In genomic region chr10:7789390-7789789, GRCh38 we compare ENCODE assay signal across 8 cellular contexts. TPM values are rescaled to one million over a fixed set of nuclear protein-coding genes. Genes with fewer than 3 reads are reported as not detected.
A peak's percentile ranks its signal among the peaks of the same experiment; 100 is the strongest.
DNase-seq lines count a peak whose midpoint lies in the region; ATAC-seq and TF ChIP-seq lines count a peak whose summit lies in the region.

No MANE protein-coding gene starts in this region.

- POLR2A ChIA-PET in SK-N-SH (lab: Yijun Ruan, JAX): no interaction called here

- peak in 1 of 2 donors; percentile 10 for ATAC-seq in left cardiac atrium
- no peak for ATAC-seq in esophagus mucosa
- no peak for ATAC-seq in natural killer cell treated with Interleukin-12 subunit alpha and Interleukin-12 subunit beta and Interleukin-15 and Interleukin-18, amount 100 ng/mL, for 72 hours

- H3K9me3 ChIP-seq in SK-N-SH (no peaks in the 10 kb centered on the region), stomach (no peaks in the 10 kb centered on the region)

- H3K4me3 Mint-ChIP-seq in natural killer cell treated with Interleukin-12 subunit alpha and Interleukin-12 subunit beta and Interleukin-15 and Interleukin-18, amount 100 ng/mL, for 72 hours: no peak overlapping the region
- peak overlapping the region in 1 of 2 donors; percentile 31 for H3K4me3 Mint-ChIP-seq in CD14-positive monocyte

- H3K79me2 ChIP-seq in SK-N-SH (ENCODE audit: insufficient read depth): peaks cover 100% of the 10 kb centered on the region

- no peaks in the 10 kb centered on the region for H3K9me2 ChIP-seq in SK-N-SH

- H3K4me2 ChIP-seq in SK-N-SH: peak overlapping the region; percentile 86

- no peaks in the 10 kb centered on the region for H3K9me3 Mint-ChIP-seq in natural killer cell treated with Interleukin-12 subunit alpha and Interleukin-12 subunit beta and Interleukin-15 and Interleukin-18, amount 100 ng/mL, for 72 hours
- no peaks in the 10 kb centered on the region for H3K9me3 Mint-ChIP-seq in CD14-positive monocyte

- peak overlapping the region; percentile 85 to 92 for H3K4me3 ChIP-seq in SK-N-SH (ENCODE audit: low read depth in 2 of 2, low read length in 1 of 2)
- H3K4me3 ChIP-seq in stomach: peak overlapping the region; percentile 79 to 97 (median 88)

- peaks cover 44 to 46% of the 10 kb centered on the region in 2 donors for H3K4me1 Mint-ChIP-seq in natural killer cell treated with Interleukin-12 subunit alpha and Interleukin-12 subunit beta and Interleukin-15 and Interleukin-18, amount 100 ng/mL, for 72 hours (ENCODE audit: low read depth in 2 of 2)
- H3K4me1 Mint-ChIP-seq in CD14-positive monocyte: peaks cover 50% of the 10 kb centered on the region

- no peaks in the 10 kb centered on the region for H3K27me3 ChIP-seq in SK-N-SH (ENCODE audit: insufficient read depth)
- H3K27me3 ChIP-seq in stomach: no peaks in the 10 kb centered on the region

- H3K27ac ChIP-seq in SK-N-SH (ENCODE audit: low read depth in 2 of 2, low read length in 1 of 2) (peak overlapping the region in 1 of 2 experiments; percentile 65; a peak in 1 of 4 replicates), stomach (peak overlapping the region in 2 of 5 donors; percentile 90 to 94)

- H3K36me3 Mint-ChIP-seq in natural killer cell treated with Interleukin-12 subunit alpha and Interleukin-12 subunit beta and Interleukin-15 and Interleukin-18, amount 100 ng/mL, for 72 hours: peaks cover 10% of the 10 kb centered on the region
- H3K36me3 Mint-ChIP-seq in CD14-positive monocyte: peaks cover 15 to 40% of the 10 kb centered on the region in 2 donors

- H3F3A ChIP-seq in SK-N-SH (replicated peaks; ENCODE audit: insufficient read depth): peaks cover 16% of the 10 kb centered on the region

- TF ChIP-seq EP300 in SK-N-SH (IDR thresholded peaks at IDR 0.05; ENCODE audit: borderline replicate concordance in 1 of 2, low read depth in 1 of 2, low read length in 1 of 2) (no peak), stomach (IDR thresholded peaks at IDR 0.05) (no peak)

- peak overlapping the region; percentile 88 for H3K9ac ChIP-seq in SK-N-SH

- CTCF ChIA-PET in SK-N-SH (lab: Yijun Ruan, JAX): interaction anchor here (1.0 to 2.2 kb wide), 2 partner anchors 83 to 264 kb away, joined by 4 to 10 read pairs; no protein-coding TSS in a partner anchor

- 18% methylated on average over 3 of the region's 3 CpGs for WGBS in SK-N-SH (ENCODE audit: low lambda C conversion rate)
- 16 to 34% (median 26%) methylated on average over 3 of the region's 3 CpGs for WGBS in stomach, 5 donors

- H3K36me3 ChIP-seq in SK-N-SH (replicated peaks in 1 of 2; ENCODE audit: control insufficient read depth in 1 of 2, insufficient read depth in 2 of 2, low read length in 1 of 2) (peaks cover 13 to 17% of the 10 kb centered on the region in 2 experiments), stomach (peaks cover 0 to 16% (median 7%) of the 10 kb centered on the region in 4 donors)

- no peak overlapping the region for H3K27ac Mint-ChIP-seq in natural killer cell treated with Interleukin-12 subunit alpha and Interleukin-12 subunit beta and Interleukin-15 and Interleukin-18, amount 100 ng/mL, for 72 hours
- peak overlapping the region in 2 of 7 donors; percentile 21 to 25 for H3K27ac Mint-ChIP-seq in CD14-positive monocyte

- peak; percentile 2 for DNase-seq in NCI-H1105 treated with DMSO at 0.1 percent for 48 hours (lab: John Stamatoyannopoulos, UW)
- no peak for DNase-seq in NCI-H1105 (lab: John Stamatoyannopoulos, UW)
- DNase-seq in SK-N-SH: peak; percentile 63
- peak; percentile 48 for DNase-seq in left cardiac atrium
- no peak for DNase-seq in stomach
- DNase-seq in natural killer cell treated with Interleukin-12 subunit alpha and Interleukin-12 subunit beta and Interleukin-15 and Interleukin-18, amount 100 ng/mL, for 72 hours (ENCODE audit: low spot score): no peak
- DNase-seq in CD14-positive monocyte (ENCODE audit: low spot score): no peak

- no peaks in the 10 kb centered on the region for H3K27me3 Mint-ChIP-seq in natural killer cell treated with Interleukin-12 subunit alpha and Interleukin-12 subunit beta and Interleukin-15 and Interleukin-18, amount 100 ng/mL, for 72 hours
- no peaks in the 10 kb centered on the region for H3K27me3 Mint-ChIP-seq in CD14-positive monocyte (ENCODE audit: low read depth in 3 of 3)

- H3K4me1 ChIP-seq in SK-N-SH (ENCODE audit: control insufficient read depth in 1 of 2, insufficient read depth in 2 of 2, low read depth in 1 of 2, low read length in 1 of 2) (peaks cover 14% of the 10 kb centered on the region in 2 experiments; a peak in 3 of 4 replicates), stomach (peaks cover 21 to 87% (median 74%) of the 10 kb centered on the region in 4 donors)

- TF ChIP-seq CTCF in SK-N-SH (IDR thresholded peaks at IDR 0.05) (no peak), stomach (IDR thresholded peaks at IDR 0.05) (no peak), CD14-positive monocyte (IDR thresholded peaks at IDR 0.05) (no peak)

- peaks cover 82% of the 10 kb centered on the region for H4K20me1 ChIP-seq in SK-N-SH (ENCODE audit: insufficient read depth)

- no peak for TF ChIP-seq POLR2A in stomach (IDR thresholded peaks at IDR 0.05)

- intact Hi-C loops in left cardiac atrium (cut with DNase I): no loop called here
- intact Hi-C loops in stomach (cut with DNase I; ENCODE audit: low total_unique reads): no loop called here
- intact Hi-C loops in CD14-positive monocyte (cut with micrococcal nuclease): loop anchor here in 1 of 2 donors (2.0 kb wide), 1 partner anchor 29 kb away; the partner anchor contains the start of gene TAF3

- TF ChIP-seq RAD21 in SK-N-SH (IDR thresholded peaks at IDR 0.05; ENCODE audit: low read length): no peak

- H2AFZ ChIP-seq in SK-N-SH (ENCODE audit: low read depth): no peak overlapping the region

TF ChIP-seq in SK-N-SH, 30 proteins besides CTCF, POLR2A, EP300 and RAD21 (continues in another document):
- TF ChIP-seq RCOR1 (IDR thresholded peaks at IDR 0.05; ENCODE audit: low read length): peak; percentile 32; the same call in 1 of the 2 replicates
- TF ChIP-seq JUND (IDR thresholded peaks at IDR 0.05): no peak
- TF ChIP-seq GABPA (IDR thresholded peaks at IDR 0.05; ENCODE audit: low read depth): no peak
- TF ChIP-seq, protein P1, sequence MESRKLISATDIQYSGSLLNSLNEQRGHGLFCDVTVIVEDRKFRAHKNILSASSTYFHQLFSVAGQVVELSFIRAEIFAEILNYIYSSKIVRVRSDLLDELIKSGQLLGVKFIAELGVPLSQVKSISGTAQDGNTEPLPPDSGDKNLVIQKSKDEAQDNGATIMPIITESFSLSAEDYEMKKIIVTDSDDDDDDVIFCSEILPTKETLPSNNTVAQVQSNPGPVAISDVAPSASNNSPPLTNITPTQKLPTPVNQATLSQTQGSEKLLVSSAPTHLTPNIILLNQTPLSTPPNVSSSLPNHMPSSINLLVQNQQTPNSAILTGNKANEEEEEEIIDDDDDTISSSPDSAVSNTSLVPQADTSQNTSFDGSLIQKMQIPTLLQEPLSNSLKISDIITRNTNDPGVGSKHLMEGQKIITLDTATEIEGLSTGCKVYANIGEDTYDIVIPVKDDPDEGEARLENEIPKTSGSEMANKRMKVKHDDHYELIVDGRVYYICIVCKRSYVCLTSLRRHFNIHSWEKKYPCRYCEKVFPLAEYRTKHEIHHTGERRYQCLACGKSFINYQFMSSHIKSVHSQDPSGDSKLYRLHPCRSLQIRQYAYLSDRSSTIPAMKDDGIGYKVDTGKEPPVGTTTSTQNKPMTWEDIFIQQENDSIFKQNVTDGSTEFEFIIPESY (IDR thresholded peaks at IDR 0.05; ENCODE audit: borderline replicate concordance, low read depth): no peak
- TF ChIP-seq TEAD4 (IDR thresholded peaks at IDR 0.05; ENCODE audit: borderline replicate concordance, insufficient read depth): no peak
- TF ChIP-seq YY1 (IDR thresholded peaks at IDR 0.05; ENCODE audit: low read depth): no peak
- TF ChIP-seq TAF1 (IDR thresholded peaks at IDR 0.05; ENCODE audit: borderline replicate concordance, low read depth, low read length): no peak
- no peak for TF ChIP-seq NRF1 (IDR thresholded peaks at IDR 0.05; ENCODE audit: low read depth, low read length)
- TF ChIP-seq NFIC (IDR thresholded peaks at IDR 0.05; ENCODE audit: borderline replicate concordance): peak; percentile 59; the same call in 1 of the 2 replicates
- TF ChIP-seq EZH2phosphoT487 (IDR thresholded peaks at IDR 0.05; ENCODE audit: borderline replicate concordance, low read depth): no peak

RNA-seq across cellular contexts. Expression of gene ATP5F1C, which starts 1.4 kb away (rescaled TPM):
- polyA plus RNA-seq in SK-N-SH (2012; rRNA removed) (299 and 331 TPM in 2 replicates), stomach (100 to 1,000 TPM; 400 to 648 (median 424) TPM), CD14-positive monocyte (100 to 1,000 TPM; 437 to 455 TPM)
- polyA plus RNA-seq in SK-N-SH (2012; cell fraction: cytosol; rRNA removed): 366 and 469 TPM in 2 replicates
- 138 and 187 TPM in 2 replicates for polyA plus RNA-seq in SK-N-SH (2012; cell fraction: nucleus; rRNA removed)
- total RNA-seq in left cardiac atrium (100 to 1,000 TPM; 454 to 516 TPM), stomach (100 to 1,000 TPM in 4 of 5 donors, 10 to 100 TPM in 1; 93.6 to 518 (median 250) TPM), esophagus mucosa (316 TPM)
- 100 to 1,000 TPM; 208 to 238 TPM for total RNA-seq in natural killer cell treated with Interleukin-12 subunit alpha and Interleukin-12 subunit beta and Interleukin-15 and Interleukin-18, amount 100 ng/mL, for 72 hours

RNA-seq across cellular contexts. Expression of gene KIN, which starts 1.6 kb away (rescaled TPM):
- polyA plus RNA-seq in SK-N-SH (2012; rRNA removed) (3.2 and 4.4 TPM in 2 replicates), stomach (10 to 100 TPM in 2 of 3 donors, 1 to 10 TPM in 1; 8.5 to 16.8 (median 12.5) TPM), CD14-positive monocyte (1 to 10 TPM; 3.0 to 3.1 TPM)
- 3.2 and 7.9 TPM in 2 replicates for polyA plus RNA-seq in SK-N-SH (2012; cell fraction: cytosol; rRNA removed)
- 4.1 and 10.3 TPM in 2 replicates for polyA plus RNA-seq in SK-N-SH (2012; cell fraction: nucleus; rRNA removed)
- total RNA-seq in left cardiac atrium (10 to 100 TPM in 1 of 2 donors, 1 to 10 TPM in 1; 7.3 to 11.0 TPM), stomach (10 to 100 TPM in 2 of 5 donors, 1 to 10 TPM in 3; 4.1 to 51.9 (median 8.1) TPM), esophagus mucosa (8.3 TPM)
- total RNA-seq in natural killer cell treated with Interleukin-12 subunit alpha and Interleukin-12 subunit beta and Interleukin-15 and Interleukin-18, amount 100 ng/mL, for 72 hours: 10 to 100 TPM; 13.4 to 14.8 TPM

RNA-seq across cellular contexts. Expression of gene TAF3, which starts 28.9 kb away (rescaled TPM):
- polyA plus RNA-seq in SK-N-SH (2012; rRNA removed) (1.7 and 2.4 TPM in 2 replicates), stomach (10 to 100 TPM in 1 of 3 donors, 1 to 10 TPM in 2; 2.3 to 11.3 (median 4.4) TPM), CD14-positive monocyte (1 to 10 TPM; 1.6 to 3.4 TPM)
- polyA plus RNA-seq in SK-N-SH (2012; cell fraction: cytosol; rRNA removed): 2.6 and 2.7 TPM in 2 replicates
- polyA plus RNA-seq in SK-N-SH (2012; cell fraction: nucleus; rRNA removed): 1.9 and 2.3 TPM in 2 replicates
- total RNA-seq in left cardiac atrium (1 to 10 TPM; 8.0 to 9.3 TPM), stomach (10 to 100 TPM in 2 of 5 donors, 1 to 10 TPM in 3; 3.7 to 13.4 (median 6.5) TPM), esophagus mucosa (3.3 TPM)
- total RNA-seq in natural killer cell treated with Interleukin-12 subunit alpha and Interleukin-12 subunit beta and Interleukin-15 and Interleukin-18, amount 100 ng/mL, for 72 hours: 10 to 100 TPM; 15.6 to 20.0 TPM

Comparison
In these comparisons a context has a peak if more than half of its experiments do, and no peak if none do; other contexts are left out.
1. DNase-seq: peak in NCI-H1105 treated with DMSO at 0.1 percent for 48 hours (single experiment), SK-N-SH (single experiment) and left cardiac atrium (single experiment); none in NCI-H1105 (single experiment), stomach (single experiment), natural killer cell treated with Interleukin-12 subunit alpha and Interleukin-12 subunit beta and Interleukin-15 and Interleukin-18, amount 100 ng/mL, for 72 hours (single experiment) and CD14-positive monocyte (single experiment).